1 cellular context compared by ENCODE assay signal in the genomic region with DNA sequence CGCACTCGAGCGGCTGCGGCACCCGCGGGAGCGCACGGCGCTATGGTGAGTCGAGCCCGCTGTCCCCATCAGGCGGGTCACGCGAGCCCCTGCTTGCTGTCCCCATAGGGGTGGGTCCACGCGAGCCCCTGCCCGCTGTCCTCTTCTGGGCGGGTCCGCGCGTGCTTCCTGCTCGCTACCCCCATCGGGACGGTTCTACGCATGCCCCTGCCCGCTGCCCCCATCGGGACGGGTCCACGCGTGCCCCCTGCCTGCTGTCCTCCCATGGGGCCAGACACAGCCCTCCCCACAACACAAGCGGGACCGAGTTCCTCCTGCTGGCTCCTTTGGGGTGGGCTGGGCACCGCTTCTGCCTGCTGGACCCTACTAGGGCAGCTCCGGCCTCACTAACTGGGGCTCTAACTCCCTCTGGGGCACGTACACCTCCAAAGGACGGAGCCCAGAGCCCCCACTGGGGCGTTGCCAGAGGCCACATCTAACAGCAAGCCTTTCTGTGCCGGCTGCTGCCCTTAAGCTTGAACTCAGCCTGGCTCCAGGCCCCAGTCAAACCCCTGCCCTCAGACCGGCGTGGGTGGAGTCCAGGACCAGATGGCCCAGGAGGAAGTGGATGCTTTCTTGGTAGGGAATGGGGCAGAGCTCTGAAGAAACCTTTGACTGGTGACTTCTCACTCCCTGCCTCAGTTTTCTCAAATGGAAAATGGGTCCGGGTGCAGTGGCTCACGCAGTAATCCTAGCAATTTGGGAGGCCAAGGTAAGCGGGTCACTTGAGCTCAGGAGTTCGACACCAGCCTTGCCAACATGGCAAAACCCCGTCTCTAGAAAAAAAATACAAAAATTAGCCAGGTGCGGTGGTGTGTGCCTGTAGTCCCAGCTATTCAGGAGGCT.
TF ChIP-seq lines count a peak whose summit lies in the region.

No MANE protein-coding gene starts in this region.

TF ChIP-seq in HEK293, 187 proteins besides CTCF, POLR2A, EP300 and RAD21 (continued from another document and continues in another):
- TF ChIP-seq, protein P1, sequence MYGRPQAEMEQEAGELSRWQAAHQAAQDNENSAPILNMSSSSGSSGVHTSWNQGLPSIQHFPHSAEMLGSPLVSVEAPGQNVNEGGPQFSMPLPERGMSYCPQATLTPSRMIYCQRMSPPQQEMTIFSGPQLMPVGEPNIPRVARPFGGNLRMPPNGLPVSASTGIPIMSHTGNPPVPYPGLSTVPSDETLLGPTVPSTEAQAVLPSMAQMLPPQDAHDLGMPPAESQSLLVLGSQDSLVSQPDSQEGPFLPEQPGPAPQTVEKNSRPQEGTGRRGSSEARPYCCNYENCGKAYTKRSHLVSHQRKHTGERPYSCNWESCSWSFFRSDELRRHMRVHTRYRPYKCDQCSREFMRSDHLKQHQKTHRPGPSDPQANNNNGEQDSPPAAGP (tag by site-specific recombination; IDR thresholded peaks at IDR 0.05), result no peak
- TF ChIP-seq ZBTB17 (tag by site-specific recombination; IDR thresholded peaks at IDR 0.05) (peak; percentile 35), ZNF501 (tag by site-specific recombination; IDR thresholded peaks at IDR 0.05) (0 out of 2 replicates have a peak, but pooled peaks have one; percentile 32), ZBTB8A (tag by site-specific recombination; IDR thresholded peaks at IDR 0.05) (peak; percentile 89), ZBTB20 (tag by site-specific recombination; IDR thresholded peaks at IDR 0.05) (0 out of 2 replicates have a peak, but pooled peaks have one; percentile 22), ZNF548 (tag by site-specific recombination; IDR thresholded peaks at IDR 0.05) (no peak), ZNF239 (tag by site-specific recombination; IDR thresholded peaks at IDR 0.05) (0 out of 2 replicates have a peak, but pooled peaks have one; percentile 43), ZXDB (tag by site-specific recombination; IDR thresholded peaks at IDR 0.05) (peak; percentile 77), ZNF341 (tag by site-specific recombination; IDR thresholded peaks at IDR 0.05; ENCODE audit: low read depth) (0 out of 2 replicates have a peak, but pooled peaks have one; percentile 12), SP2 (tag by site-specific recombination; IDR thresholded peaks at IDR 0.05) (peak; percentile 67), ZFP37 (tag by site-specific recombination; IDR thresholded peaks at IDR 0.05) (peak; percentile 26; the same call in 1 of the 2 replicates), SETDB1 (IDR thresholded peaks at IDR 0.05; ENCODE audit: insufficient read length, low read length) (no peak), ZIC2 (tag by site-specific recombination; IDR thresholded peaks at IDR 0.05) (peak; percentile 72), OSR2 (tag by site-specific recombination; IDR thresholded peaks at IDR 0.05) (no peak), ZNF654 (tag by site-specific recombination; IDR thresholded peaks at IDR 0.05; ENCODE audit: low read depth) (no peak), ZNF843 (tag by site-specific recombination; IDR thresholded peaks at IDR 0.05) (0 out of 2 replicates have a peak, but pooled peaks have one; percentile 16), ZBTB7A (tag by site-specific recombination; IDR thresholded peaks at IDR 0.05; ENCODE audit: low read depth) (0 out of 2 replicates have a peak, but pooled peaks have one; percentile 28), KLF9 (tag by site-specific recombination; IDR thresholded peaks at IDR 0.05; ENCODE audit: low read depth) (peak; percentile 31; the same call in 1 of the 2 replicates), ZNF335 (tag by site-specific recombination; conservative IDR thresholded peaks at IDR 0.05) (peak; percentile 64), ZFP69B (tag by site-specific recombination; IDR thresholded peaks at IDR 0.05) (peak; percentile 84)
- TF ChIP-seq, protein P2, sequence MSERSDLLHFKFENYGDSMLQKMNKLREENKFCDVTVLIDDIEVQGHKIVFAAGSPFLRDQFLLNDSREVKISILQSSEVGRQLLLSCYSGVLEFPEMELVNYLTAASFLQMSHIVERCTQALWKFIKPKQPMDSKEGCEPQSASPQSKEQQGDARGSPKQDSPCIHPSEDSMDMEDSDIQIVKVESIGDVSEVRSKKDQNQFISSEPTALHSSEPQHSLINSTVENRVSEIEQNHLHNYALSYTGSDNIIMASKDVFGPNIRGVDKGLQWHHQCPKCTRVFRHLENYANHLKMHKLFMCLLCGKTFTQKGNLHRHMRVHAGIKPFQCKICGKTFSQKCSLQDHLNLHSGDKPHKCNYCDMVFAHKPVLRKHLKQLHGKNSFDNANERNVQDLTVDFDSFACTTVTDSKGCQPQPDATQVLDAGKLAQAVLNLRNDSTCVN (tag by site-specific recombination; optimal IDR thresholded peaks at IDR 0.05), result peak; percentile 97
- TF ChIP-seq, protein P3, sequence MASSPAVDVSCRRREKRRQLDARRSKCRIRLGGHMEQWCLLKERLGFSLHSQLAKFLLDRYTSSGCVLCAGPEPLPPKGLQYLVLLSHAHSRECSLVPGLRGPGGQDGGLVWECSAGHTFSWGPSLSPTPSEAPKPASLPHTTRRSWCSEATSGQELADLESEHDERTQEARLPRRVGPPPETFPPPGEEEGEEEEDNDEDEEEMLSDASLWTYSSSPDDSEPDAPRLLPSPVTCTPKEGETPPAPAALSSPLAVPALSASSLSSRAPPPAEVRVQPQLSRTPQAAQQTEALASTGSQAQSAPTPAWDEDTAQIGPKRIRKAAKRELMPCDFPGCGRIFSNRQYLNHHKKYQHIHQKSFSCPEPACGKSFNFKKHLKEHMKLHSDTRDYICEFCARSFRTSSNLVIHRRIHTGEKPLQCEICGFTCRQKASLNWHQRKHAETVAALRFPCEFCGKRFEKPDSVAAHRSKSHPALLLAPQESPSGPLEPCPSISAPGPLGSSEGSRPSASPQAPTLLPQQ (tag by site-specific recombination; IDR thresholded peaks at IDR 0.05), result peak; percentile 96
- TF ChIP-seq, protein P4, sequence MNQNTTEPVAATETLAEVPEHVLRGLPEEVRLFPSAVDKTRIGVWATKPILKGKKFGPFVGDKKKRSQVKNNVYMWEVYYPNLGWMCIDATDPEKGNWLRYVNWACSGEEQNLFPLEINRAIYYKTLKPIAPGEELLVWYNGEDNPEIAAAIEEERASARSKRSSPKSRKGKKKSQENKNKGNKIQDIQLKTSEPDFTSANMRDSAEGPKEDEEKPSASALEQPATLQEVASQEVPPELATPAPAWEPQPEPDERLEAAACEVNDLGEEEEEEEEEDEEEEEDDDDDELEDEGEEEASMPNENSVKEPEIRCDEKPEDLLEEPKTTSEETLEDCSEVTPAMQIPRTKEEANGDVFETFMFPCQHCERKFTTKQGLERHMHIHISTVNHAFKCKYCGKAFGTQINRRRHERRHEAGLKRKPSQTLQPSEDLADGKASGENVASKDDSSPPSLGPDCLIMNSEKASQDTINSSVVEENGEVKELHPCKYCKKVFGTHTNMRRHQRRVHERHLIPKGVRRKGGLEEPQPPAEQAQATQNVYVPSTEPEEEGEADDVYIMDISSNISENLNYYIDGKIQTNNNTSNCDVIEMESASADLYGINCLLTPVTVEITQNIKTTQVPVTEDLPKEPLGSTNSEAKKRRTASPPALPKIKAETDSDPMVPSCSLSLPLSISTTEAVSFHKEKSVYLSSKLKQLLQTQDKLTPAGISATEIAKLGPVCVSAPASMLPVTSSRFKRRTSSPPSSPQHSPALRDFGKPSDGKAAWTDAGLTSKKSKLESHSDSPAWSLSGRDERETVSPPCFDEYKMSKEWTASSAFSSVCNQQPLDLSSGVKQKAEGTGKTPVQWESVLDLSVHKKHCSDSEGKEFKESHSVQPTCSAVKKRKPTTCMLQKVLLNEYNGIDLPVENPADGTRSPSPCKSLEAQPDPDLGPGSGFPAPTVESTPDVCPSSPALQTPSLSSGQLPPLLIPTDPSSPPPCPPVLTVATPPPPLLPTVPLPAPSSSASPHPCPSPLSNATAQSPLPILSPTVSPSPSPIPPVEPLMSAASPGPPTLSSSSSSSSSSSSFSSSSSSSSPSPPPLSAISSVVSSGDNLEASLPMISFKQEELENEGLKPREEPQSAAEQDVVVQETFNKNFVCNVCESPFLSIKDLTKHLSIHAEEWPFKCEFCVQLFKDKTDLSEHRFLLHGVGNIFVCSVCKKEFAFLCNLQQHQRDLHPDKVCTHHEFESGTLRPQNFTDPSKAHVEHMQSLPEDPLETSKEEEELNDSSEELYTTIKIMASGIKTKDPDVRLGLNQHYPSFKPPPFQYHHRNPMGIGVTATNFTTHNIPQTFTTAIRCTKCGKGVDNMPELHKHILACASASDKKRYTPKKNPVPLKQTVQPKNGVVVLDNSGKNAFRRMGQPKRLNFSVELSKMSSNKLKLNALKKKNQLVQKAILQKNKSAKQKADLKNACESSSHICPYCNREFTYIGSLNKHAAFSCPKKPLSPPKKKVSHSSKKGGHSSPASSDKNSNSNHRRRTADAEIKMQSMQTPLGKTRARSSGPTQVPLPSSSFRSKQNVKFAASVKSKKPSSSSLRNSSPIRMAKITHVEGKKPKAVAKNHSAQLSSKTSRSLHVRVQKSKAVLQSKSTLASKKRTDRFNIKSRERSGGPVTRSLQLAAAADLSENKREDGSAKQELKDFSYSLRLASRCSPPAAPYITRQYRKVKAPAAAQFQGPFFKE (tag by site-specific recombination; IDR thresholded peaks at IDR 0.05; ENCODE audit: borderline replicate concordance), result no peak; the same call in 1 of the 2 replicates
- TF ChIP-seq, protein P5, sequence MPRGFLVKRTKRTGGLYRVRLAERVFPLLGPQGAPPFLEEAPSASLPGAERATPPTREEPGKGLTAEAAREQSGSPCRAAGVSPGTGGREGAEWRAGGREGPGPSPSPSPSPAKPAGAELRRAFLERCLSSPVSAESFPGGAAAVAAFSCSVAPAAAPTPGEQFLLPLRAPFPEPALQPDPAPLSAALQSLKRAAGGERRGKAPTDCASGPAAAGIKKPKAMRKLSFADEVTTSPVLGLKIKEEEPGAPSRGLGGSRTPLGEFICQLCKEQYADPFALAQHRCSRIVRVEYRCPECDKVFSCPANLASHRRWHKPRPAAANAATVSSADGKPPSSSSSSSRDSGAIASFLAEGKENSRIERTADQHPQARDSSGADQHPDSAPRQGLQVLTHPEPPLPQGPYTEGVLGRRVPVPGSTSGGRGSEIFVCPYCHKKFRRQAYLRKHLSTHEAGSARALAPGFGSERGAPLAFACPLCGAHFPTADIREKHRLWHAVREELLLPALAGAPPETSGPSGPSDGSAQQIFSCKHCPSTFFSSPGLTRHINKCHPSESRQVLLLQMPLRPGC (tag by site-specific recombination; IDR thresholded peaks at IDR 0.05), result peak; percentile 9; the same call in 1 of the 2 replicates
- TF ChIP-seq, protein P6, sequence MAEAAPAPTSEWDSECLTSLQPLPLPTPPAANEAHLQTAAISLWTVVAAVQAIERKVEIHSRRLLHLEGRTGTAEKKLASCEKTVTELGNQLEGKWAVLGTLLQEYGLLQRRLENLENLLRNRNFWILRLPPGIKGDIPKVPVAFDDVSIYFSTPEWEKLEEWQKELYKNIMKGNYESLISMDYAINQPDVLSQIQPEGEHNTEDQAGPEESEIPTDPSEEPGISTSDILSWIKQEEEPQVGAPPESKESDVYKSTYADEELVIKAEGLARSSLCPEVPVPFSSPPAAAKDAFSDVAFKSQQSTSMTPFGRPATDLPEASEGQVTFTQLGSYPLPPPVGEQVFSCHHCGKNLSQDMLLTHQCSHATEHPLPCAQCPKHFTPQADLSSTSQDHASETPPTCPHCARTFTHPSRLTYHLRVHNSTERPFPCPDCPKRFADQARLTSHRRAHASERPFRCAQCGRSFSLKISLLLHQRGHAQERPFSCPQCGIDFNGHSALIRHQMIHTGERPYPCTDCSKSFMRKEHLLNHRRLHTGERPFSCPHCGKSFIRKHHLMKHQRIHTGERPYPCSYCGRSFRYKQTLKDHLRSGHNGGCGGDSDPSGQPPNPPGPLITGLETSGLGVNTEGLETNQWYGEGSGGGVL (tag by site-specific recombination; IDR thresholded peaks at IDR 0.05), result 0 out of 2 replicates have a peak, but pooled peaks have one; percentile 5
- TF ChIP-seq, protein P7, sequence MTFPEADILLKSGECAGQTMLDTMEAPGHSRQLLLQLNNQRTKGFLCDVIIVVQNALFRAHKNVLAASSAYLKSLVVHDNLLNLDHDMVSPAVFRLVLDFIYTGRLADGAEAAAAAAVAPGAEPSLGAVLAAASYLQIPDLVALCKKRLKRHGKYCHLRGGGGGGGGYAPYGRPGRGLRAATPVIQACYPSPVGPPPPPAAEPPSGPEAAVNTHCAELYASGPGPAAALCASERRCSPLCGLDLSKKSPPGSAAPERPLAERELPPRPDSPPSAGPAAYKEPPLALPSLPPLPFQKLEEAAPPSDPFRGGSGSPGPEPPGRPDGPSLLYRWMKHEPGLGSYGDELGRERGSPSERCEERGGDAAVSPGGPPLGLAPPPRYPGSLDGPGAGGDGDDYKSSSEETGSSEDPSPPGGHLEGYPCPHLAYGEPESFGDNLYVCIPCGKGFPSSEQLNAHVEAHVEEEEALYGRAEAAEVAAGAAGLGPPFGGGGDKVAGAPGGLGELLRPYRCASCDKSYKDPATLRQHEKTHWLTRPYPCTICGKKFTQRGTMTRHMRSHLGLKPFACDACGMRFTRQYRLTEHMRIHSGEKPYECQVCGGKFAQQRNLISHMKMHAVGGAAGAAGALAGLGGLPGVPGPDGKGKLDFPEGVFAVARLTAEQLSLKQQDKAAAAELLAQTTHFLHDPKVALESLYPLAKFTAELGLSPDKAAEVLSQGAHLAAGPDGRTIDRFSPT (tag by site-specific recombination; IDR thresholded peaks at IDR 0.05), result peak; percentile 86
- TF ChIP-seq, protein P8, sequence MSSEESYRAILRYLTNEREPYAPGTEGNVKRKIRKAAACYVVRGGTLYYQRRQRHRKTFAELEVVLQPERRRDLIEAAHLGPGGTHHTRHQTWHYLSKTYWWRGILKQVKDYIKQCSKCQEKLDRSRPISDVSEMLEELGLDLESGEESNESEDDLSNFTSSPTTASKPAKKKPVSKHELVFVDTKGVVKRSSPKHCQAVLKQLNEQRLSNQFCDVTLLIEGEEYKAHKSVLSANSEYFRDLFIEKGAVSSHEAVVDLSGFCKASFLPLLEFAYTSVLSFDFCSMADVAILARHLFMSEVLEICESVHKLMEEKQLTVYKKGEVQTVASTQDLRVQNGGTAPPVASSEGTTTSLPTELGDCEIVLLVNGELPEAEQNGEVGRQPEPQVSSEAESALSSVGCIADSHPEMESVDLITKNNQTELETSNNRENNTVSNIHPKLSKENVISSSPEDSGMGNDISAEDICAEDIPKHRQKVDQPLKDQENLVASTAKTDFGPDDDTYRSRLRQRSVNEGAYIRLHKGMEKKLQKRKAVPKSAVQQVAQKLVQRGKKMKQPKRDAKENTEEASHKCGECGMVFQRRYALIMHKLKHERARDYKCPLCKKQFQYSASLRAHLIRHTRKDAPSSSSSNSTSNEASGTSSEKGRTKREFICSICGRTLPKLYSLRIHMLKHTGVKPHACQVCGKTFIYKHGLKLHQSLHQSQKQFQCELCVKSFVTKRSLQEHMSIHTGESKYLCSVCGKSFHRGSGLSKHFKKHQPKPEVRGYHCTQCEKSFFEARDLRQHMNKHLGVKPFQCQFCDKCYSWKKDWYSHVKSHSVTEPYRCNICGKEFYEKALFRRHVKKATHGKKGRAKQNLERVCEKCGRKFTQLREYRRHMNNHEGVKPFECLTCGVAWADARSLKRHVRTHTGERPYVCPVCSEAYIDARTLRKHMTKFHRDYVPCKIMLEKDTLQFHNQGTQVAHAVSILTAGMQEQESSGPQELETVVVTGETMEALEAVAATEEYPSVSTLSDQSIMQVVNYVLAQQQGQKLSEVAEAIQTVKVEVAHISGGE (tag by site-specific recombination; conservative IDR thresholded peaks at IDR 0.05; ENCODE audit: low read depth), result no peak
